23 cellular contexts compared by ENCODE assay signal in genomic region chr3:45908761-45909160, GRCh38. TPM values are rescaled to one million over a fixed set of nuclear protein-coding genes. Genes with fewer than 3 reads are reported as not detected.
DNase-seq lines count a peak whose midpoint lies in the region; ATAC-seq and TF ChIP-seq lines count a peak whose summit lies in the region.
"Had no signal": no experiment of that assay in that cellular context is flagged by ENCODE, and none has a peak within 500 bp of the region (broad histone marks: within the 10 kb centered on the region; RNA-seq: fewer than 3 reads in every experiment).

No MANE protein-coding gene starts in this region.

- no peak overlapping the region for H3K4me3 Mint-ChIP-seq in activated naive CD8-positive, alpha-beta T cell treated with anti-CD3 and anti-CD28 coated beads, Interleukin-2, amount 10 ng/mL, durations not matched to agents 7 days and 5 days
- no peak overlapping the region for H3K4me3 Mint-ChIP-seq in activated naive CD8-positive, alpha-beta T cell treated with anti-CD3 and anti-CD28 coated beads, Interleukin-2, amount 50 U/mL, for 24 hours
- H3K4me3 Mint-ChIP-seq in effector memory CD8-positive, alpha-beta T cell = peak overlapping the region; percentile 57 to 58
- H3K4me3 Mint-ChIP-seq in Caco-2 (ENCODE audit: unreplicated experiment) = no peak overlapping the region
- H3K4me3 Mint-ChIP-seq: CD8-positive, alpha-beta T cell; GM23338 had no signal

- POLR2A ChIA-PET in activated naive CD8-positive, alpha-beta T cell treated with anti-CD3 and anti-CD28 coated beads, Interleukin-2, amount 10 ng/mL, durations not matched to agents 7 days and 5 days (lab: Charles Lee) = interaction anchor here (0.7 to 1.2 kb wide), 2 partner anchors 13 to 249 kb away, joined by 3 to 4 read pairs; no protein-coding TSS in a partner anchor
- POLR2A ChIA-PET in Caco-2 (lab: Charles Lee) = no interaction called here

- TF ChIP-seq CTCF in Caco-2 (IDR thresholded peaks at IDR 0.05; ENCODE audit: insufficient read depth in 1 of 2, low read depth in 1 of 2, low read length in 1 of 2, severe bottlenecking in 1 of 2, unreplicated experiment in 1 of 2) = no peak

- 62% methylated on average over 7 of the region's 7 CpGs for WGBS in thymus

- no peak overlapping the region for H3K4me3 ChIP-seq in thymus (ENCODE audit: low read length)
- H3K4me3 ChIP-seq in Caco-2 (ENCODE audit: low read depth, low read length) = no peak overlapping the region
- H3K4me3 ChIP-seq: GM23338 had no signal

- no TSS peak for BruUV-seq in Caco-2 (replicated peaks; lab: Mats Ljungman, UMichigan)

- CTCF ChIA-PET in Caco-2 (lab: Charles Lee) = no interaction called here

- H3K27ac ChIP-seq in KOPT-K1 (ENCODE audit: low read depth, low read length, poor library complexity, severe bottlenecking) (peak overlapping the region; percentile 99), thymus (ENCODE audit: low read depth) (peak overlapping the region; percentile 71)

- H3K36me3 ChIP-seq in KOPT-K1 (ENCODE audit: insufficient read depth, low read length) (peaks cover 94% of the 10 kb centered on the region), thymus (ENCODE audit: control insufficient read depth, insufficient read depth) (peaks cover 42% of the 10 kb centered on the region), Caco-2 (ENCODE audit: control insufficient read depth, insufficient read depth, low read length) (no peaks in the 10 kb centered on the region)

- no peak overlapping the region for H3K27ac Mint-ChIP-seq in activated naive CD8-positive, alpha-beta T cell treated with anti-CD3 and anti-CD28 coated beads, Interleukin-2, amount 10 ng/mL, durations not matched to agents 7 days and 5 days
- no peak overlapping the region for H3K27ac Mint-ChIP-seq in activated naive CD8-positive, alpha-beta T cell treated with anti-CD3 and anti-CD28 coated beads, Interleukin-2, amount 50 U/mL, for 24 hours
- H3K27ac Mint-ChIP-seq in effector memory CD8-positive, alpha-beta T cell = peak overlapping the region; percentile 66 to 77
- no peak overlapping the region for H3K27ac Mint-ChIP-seq in Caco-2 (ENCODE audit: unreplicated experiment)
- H3K27ac Mint-ChIP-seq: GM23338 had no signal

- H3K9me3 Mint-ChIP-seq in activated naive CD8-positive, alpha-beta T cell treated with anti-CD3 and anti-CD28 coated beads, Interleukin-2, amount 10 ng/mL, durations not matched to agents 7 days and 5 days = peaks cover 14% of the 10 kb centered on the region
- H3K9me3 Mint-ChIP-seq in activated naive CD8-positive, alpha-beta T cell treated with anti-CD3 and anti-CD28 coated beads, Interleukin-2, amount 50 U/mL, for 24 hours = peaks cover 4% of the 10 kb centered on the region
- H3K9me3 Mint-ChIP-seq in effector memory CD8-positive, alpha-beta T cell = no peaks in the 10 kb centered on the region
- peaks cover 9% of the 10 kb centered on the region for H3K9me3 Mint-ChIP-seq in Caco-2 (ENCODE audit: unreplicated experiment)
- H3K9me3 Mint-ChIP-seq: CD8-positive, alpha-beta T cell; GM23338; IgD-negative memory B cell had no signal

- peak; percentile 12 for ATAC-seq in activated naive CD8-positive, alpha-beta T cell treated with anti-CD3 and anti-CD28 coated beads, Interleukin-2, amount 10 ng/mL, durations not matched to agents 7 days and 5 days (ENCODE audit: low read depth)
- ATAC-seq in activated naive CD8-positive, alpha-beta T cell treated with anti-CD3 and anti-CD28 coated beads, Interleukin-2, amount 50 U/mL, for 24 hours = no peak
- no peak for ATAC-seq in effector memory CD8-positive, alpha-beta T cell (replicated peaks)
- ATAC-seq: GM23338, HCT116 had no signal

- no peaks in the 10 kb centered on the region for H3K27me3 ChIP-seq in thymus (ENCODE audit: control insufficient read depth, insufficient read depth)
- no peaks in the 10 kb centered on the region for H3K27me3 ChIP-seq in Caco-2 (replicated peaks; ENCODE audit: control insufficient read depth, insufficient read depth, low read length)

- peaks cover 7% of the 10 kb centered on the region for H3K36me3 Mint-ChIP-seq in activated naive CD8-positive, alpha-beta T cell treated with anti-CD3 and anti-CD28 coated beads, Interleukin-2, amount 10 ng/mL, durations not matched to agents 7 days and 5 days
- peaks cover 9% of the 10 kb centered on the region for H3K36me3 Mint-ChIP-seq in activated naive CD8-positive, alpha-beta T cell treated with anti-CD3 and anti-CD28 coated beads, Interleukin-2, amount 50 U/mL, for 24 hours (ENCODE audit: low read depth)
- peaks cover 10% of the 10 kb centered on the region for H3K36me3 Mint-ChIP-seq in effector memory CD8-positive, alpha-beta T cell (ENCODE audit: insufficient read depth)
- no peaks in the 10 kb centered on the region for H3K36me3 Mint-ChIP-seq in Caco-2 (ENCODE audit: insufficient read depth, unreplicated experiment)

- H3K4me1 ChIP-seq in thymus (ENCODE audit: control insufficient read depth, insufficient read depth, low read length) (peaks cover 80% of the 10 kb centered on the region), Caco-2 (no peaks in the 10 kb centered on the region)

- intact Hi-C loops in Caco-2 (cut with micrococcal nuclease; ENCODE audit: unreplicated experiment) = no loop called here

- H3K4me1 Mint-ChIP-seq in activated naive CD8-positive, alpha-beta T cell treated with anti-CD3 and anti-CD28 coated beads, Interleukin-2, amount 10 ng/mL, durations not matched to agents 7 days and 5 days = peaks cover 16% of the 10 kb centered on the region
- peaks cover 21% of the 10 kb centered on the region for H3K4me1 Mint-ChIP-seq in activated naive CD8-positive, alpha-beta T cell treated with anti-CD3 and anti-CD28 coated beads, Interleukin-2, amount 50 U/mL, for 24 hours
- peaks cover 31 to 53% of the 10 kb centered on the region in 2 donors for H3K4me1 Mint-ChIP-seq in effector memory CD8-positive, alpha-beta T cell (ENCODE audit: low read depth in 2 of 2)
- H3K4me1 Mint-ChIP-seq in Caco-2 (ENCODE audit: low read depth, unreplicated experiment) = peaks cover 7% of the 10 kb centered on the region
- H3K4me1 Mint-ChIP-seq: GM23338 had no signal

- H3K27me3 Mint-ChIP-seq in activated naive CD8-positive, alpha-beta T cell treated with anti-CD3 and anti-CD28 coated beads, Interleukin-2, amount 10 ng/mL, durations not matched to agents 7 days and 5 days = peaks cover 15% of the 10 kb centered on the region
- peaks cover 58% of the 10 kb centered on the region for H3K27me3 Mint-ChIP-seq in activated naive CD8-positive, alpha-beta T cell treated with anti-CD3 and anti-CD28 coated beads, Interleukin-2, amount 50 U/mL, for 24 hours
- no peaks in the 10 kb centered on the region for H3K27me3 Mint-ChIP-seq in effector memory CD8-positive, alpha-beta T cell
- peaks cover 3% of the 10 kb centered on the region for H3K27me3 Mint-ChIP-seq in Caco-2 (ENCODE audit: insufficient read depth, unreplicated experiment)
- H3K27me3 Mint-ChIP-seq: IgD-negative memory B cell had no signal

- no peaks in the 10 kb centered on the region for H3K9me3 ChIP-seq in KOPT-K1 (ENCODE audit: insufficient read depth, low read length, poor library complexity, severe bottlenecking)
- H3K9me3 ChIP-seq in thymus (ENCODE audit: control insufficient read depth) = no peaks in the 10 kb centered on the region
- no peaks in the 10 kb centered on the region for H3K9me3 ChIP-seq in Caco-2

- no peak for DNase-seq in activated naive CD8-positive, alpha-beta T cell treated with anti-CD3 and anti-CD28 coated beads, Interleukin-2, amount 10 ng/mL, durations not matched to agents 7 days and 5 days
- no peak for DNase-seq in activated naive CD8-positive, alpha-beta T cell treated with anti-CD3 and anti-CD28 coated beads, Interleukin-2, amount 50 U/mL, for 24 hours
- no peak for DNase-seq in effector memory CD8-positive, alpha-beta T cell
- no peak for DNase-seq in globus pallidus (ENCODE audit: low spot score)
- no peak for DNase-seq in Caco-2
- DNase-seq: AML-193; GF-D8; NCI-H1105; NCI-H1694 treated with DMSO at 0.1 percent for 48 hours; NCI-H2107; NCI-H526 treated with DMSO at 0.1 percent for 48 hours; NK-92 treated with Interleukin-12 subunit alpha and Interleukin-12 subunit beta, amount 100 ng/mL, for 24 hours; OCI-M1; RPMI8226 had no signal

RNA-seq across cellular contexts. Expression of gene CCR9, which starts 22.4 kb away (rescaled TPM):
- total RNA-seq in activated naive CD8-positive, alpha-beta T cell treated with anti-CD3 and anti-CD28 coated beads, Interleukin-2, amount 10 ng/mL, durations not matched to agents 7 days and 5 days = 10 to 100 TPM; 19.4 to 21.6 TPM
- 133 TPM for polyA plus RNA-seq in thymus
- not detected in 2 replicates for total RNA-seq in Caco-2 (2022)
- total RNA-seq: Daoy, GM23338, HT1080, LHCN-M2 had no signal
- polyA plus RNA-seq: GM23338 had no signal

RNA-seq across cellular contexts. Expression of gene CXCR6, which starts 34.5 kb away (rescaled TPM):
- total RNA-seq in activated naive CD8-positive, alpha-beta T cell treated with anti-CD3 and anti-CD28 coated beads, Interleukin-2, amount 10 ng/mL, durations not matched to agents 7 days and 5 days = 10 to 100 TPM; 12.4 to 13.5 TPM
- 8.5 TPM for polyA plus RNA-seq in thymus
- not detected in 2 replicates for total RNA-seq in Caco-2 (2022)
- total RNA-seq: Daoy, GM23338, HT1080, LHCN-M2 had no signal

Comparison
In these comparisons a context has a peak if more than half of its experiments do, and no peak if none do; other contexts are left out.
1. H3K27ac Mint-ChIP-seq: peak in effector memory CD8-positive, alpha-beta T cell (2 of 2); none in activated naive CD8-positive, alpha-beta T cell treated with anti-CD3 and anti-CD28 coated beads, Interleukin-2, amount 10 ng/mL, durations not matched to agents 7 days and 5 days (single experiment), activated naive CD8-positive, alpha-beta T cell treated with anti-CD3 and anti-CD28 coated beads, Interleukin-2, amount 50 U/mL, for 24 hours (single experiment) and Caco-2 (single experiment).
2. H3K4me3 Mint-ChIP-seq: peak in effector memory CD8-positive, alpha-beta T cell (2 of 2); none in activated naive CD8-positive, alpha-beta T cell treated with anti-CD3 and anti-CD28 coated beads, Interleukin-2, amount 10 ng/mL, durations not matched to agents 7 days and 5 days (single experiment), activated naive CD8-positive, alpha-beta T cell treated with anti-CD3 and anti-CD28 coated beads, Interleukin-2, amount 50 U/mL, for 24 hours (single experiment) and Caco-2 (single experiment).
3. RNA of gene CCR9, which starts 22.4 kb away (total RNA-seq): 19.4 to 21.6 TPM in activated naive CD8-positive, alpha-beta T cell treated with anti-CD3 and anti-CD28 coated beads, Interleukin-2, amount 10 ng/mL, durations not matched to agents 7 days and 5 days; not detected in Caco-2; every median in the first group is over 10 times any median in the second.
4. RNA of gene CXCR6, which starts 34.5 kb away (total RNA-seq): 12.4 to 13.5 TPM in activated naive CD8-positive, alpha-beta T cell treated with anti-CD3 and anti-CD28 coated beads, Interleukin-2, amount 10 ng/mL, durations not matched to agents 7 days and 5 days; not detected in Caco-2; every median in the first group is over 10 times any median in the second.